ENCODE assay signal across 8 cellular contexts in genomic region chr12:57069522-57069921, GRCh38. TPM values are rescaled to one million over a fixed set of nuclear protein-coding genes. Genes with fewer than 3 reads are reported as not detected.
A peak's percentile ranks its signal among the peaks of the same experiment; 100 is the strongest.
DNase-seq lines count a peak whose midpoint lies in the region; ATAC-seq, FAIRE-seq and TF ChIP-seq lines count a peak whose summit lies in the region.

No MANE protein-coding gene starts in this region.

- CTCF ChIA-PET in mammary epithelial cell (lab: Charles Lee; ENCODE audit: low non-redundant PET): interaction anchor here (0.7 to 1.1 kb wide), 6 partner anchors 9 to 160 kb away, joined by 3 to 12 read pairs (median 4); partner anchors contain the start of genes NEMP1 and SHMT2

- 21% methylated on average over 2 of the region's 3 CpGs for WGBS in mammary epithelial cell (ENCODE audit: low coverage, missing lambda C conversion rate)
- WGBS in smooth muscle cell (ENCODE audit: low lambda C conversion rate): 28% methylated on average over 3 of the region's 3 CpGs

- H3K36me3 ChIP-seq in mammary epithelial cell (ENCODE audit: insufficient read depth, low read length): peaks cover 7% of the 10 kb centered on the region
- no peaks in the 10 kb centered on the region for H3K36me3 ChIP-seq in smooth muscle cell (ENCODE audit: low read depth)

- in situ Hi-C loops in mammary epithelial cell (cut with MboI; ENCODE audit: low sequenced_read_pairs in 2 of 2): loop anchor here (5.0 to 10.0 kb wide), 2 partner anchors 43 to 65 kb away; partner anchors contain the start of genes STAT6 (in 2 of the 2) and ZBTB39 (in 1 of the 2)

- no peaks in the 10 kb centered on the region for H3K27me3 Mint-ChIP-seq in T-helper 1 cell treated with Interleukin-12 subunit alpha and Interleukin-12 subunit beta and Interleukin-4 antibody, amounts not matched to agents 30 μg/mL and 1 μg/mL, for 36 hours (ENCODE audit: low read depth)

- dilution Hi-C loops in mammary epithelial cell (cut with HindIII; ENCODE audit: low sequenced_read_pairs): loop anchor here (5.0 to 10.0 kb wide), 2 partner anchors 73 to 315 kb away; partner anchors contain the start of gene PRIM1

- intact Hi-C loops in mammary epithelial cell (cut with micrococcal nuclease): loop anchor here (1.0 to 5.0 kb wide), 5 partner anchors 24 to 173 kb away; no protein-coding TSS in a partner anchor

- H2AFZ ChIP-seq in mammary epithelial cell (ENCODE audit: low read depth, low read length) (peak overlapping the region; percentile 35), smooth muscle cell (ENCODE audit: low read depth) (peak overlapping the region; percentile 68)

- peaks cover 39% of the 10 kb centered on the region for H3K36me3 Mint-ChIP-seq in T-helper 1 cell treated with Interleukin-12 subunit alpha and Interleukin-12 subunit beta and Interleukin-4 antibody, amounts not matched to agents 30 μg/mL and 1 μg/mL, for 36 hours (ENCODE audit: low read depth)

- H3K4me3 ChIP-seq in mammary epithelial cell (replicated peaks in 1 of 3; ENCODE audit: insufficient read depth in 1 of 3, low read depth in 2 of 3, low read length in 3 of 3) (no peak overlapping the region), smooth muscle cell (no peak overlapping the region)

- TF ChIP-seq CTCF in mammary epithelial cell (conservative IDR thresholded peaks at IDR 0.05 in 1 of 2, IDR thresholded peaks at IDR 0.05 in 1 of 2; ENCODE audit: extremely low read depth in 1 of 2, insufficient read depth in 1 of 2, low read depth in 1 of 2, low read length in 2 of 2) (peak; percentile 83 to 90), smooth muscle cell (IDR thresholded peaks at IDR 0.05; ENCODE audit: borderline replicate concordance, insufficient read depth, poor library complexity, severe bottlenecking) (peak; percentile 84)

- peak; percentile 22 for DNase-seq in NK-92 treated with Interleukin-12 subunit alpha and Interleukin-12 subunit beta, amount 100 ng/mL, for 24 hours (lab: John Stamatoyannopoulos, UW)
- DNase-seq in NK-92 (lab: John Stamatoyannopoulos, UW; ENCODE audit: unreplicated experiment): no peak
- DNase-seq in NCI-H1105 treated with DMSO at 0.1 percent for 48 hours (lab: John Stamatoyannopoulos, UW): peak; percentile 50
- DNase-seq in mammary epithelial cell: peak; percentile 63
- DNase-seq in smooth muscle cell (lab: John Stamatoyannopoulos, UW; ENCODE audit: unreplicated experiment): no peak

- no peaks in the 10 kb centered on the region for H3K9me3 ChIP-seq in mammary epithelial cell (replicated peaks; ENCODE audit: insufficient read depth, low read length)
- no peaks in the 10 kb centered on the region for H3K9me3 ChIP-seq in smooth muscle cell (replicated peaks; ENCODE audit: low read depth)

- peaks cover 12% of the 10 kb centered on the region for H3K9me3 Mint-ChIP-seq in T-helper 1 cell treated with Interleukin-12 subunit alpha and Interleukin-12 subunit beta and Interleukin-4 antibody, amounts not matched to agents 30 μg/mL and 1 μg/mL, for 36 hours

- H3K9ac ChIP-seq in mammary epithelial cell (ENCODE audit: insufficient read depth, low read length) (no peak overlapping the region), smooth muscle cell (ENCODE audit: low read depth) (no peak overlapping the region)

- no peaks in the 10 kb centered on the region for H4K20me1 ChIP-seq in mammary epithelial cell (ENCODE audit: insufficient read depth, low read length)
- no peaks in the 10 kb centered on the region for H4K20me1 ChIP-seq in smooth muscle cell (ENCODE audit: low read depth)

- H3K27me3 ChIP-seq in mammary epithelial cell (ENCODE audit: insufficient read depth, low read length): no peaks in the 10 kb centered on the region
- H3K27me3 ChIP-seq in smooth muscle cell (ENCODE audit: low read depth): no peaks in the 10 kb centered on the region

- H3K27ac Mint-ChIP-seq in T-helper 1 cell treated with Interleukin-12 subunit alpha and Interleukin-12 subunit beta and Interleukin-4 antibody, amounts not matched to agents 30 μg/mL and 1 μg/mL, for 36 hours: peak overlapping the region; percentile 70

- no TSS peak for BruUV-seq in mammary epithelial cell (replicated peaks; lab: Mats Ljungman, UMichigan)

- peaks cover 31% of the 10 kb centered on the region for H3K4me1 Mint-ChIP-seq in T-helper 1 cell treated with Interleukin-12 subunit alpha and Interleukin-12 subunit beta and Interleukin-4 antibody, amounts not matched to agents 30 μg/mL and 1 μg/mL, for 36 hours (ENCODE audit: low read depth)

- H3K4me2 ChIP-seq in mammary epithelial cell (ENCODE audit: insufficient read depth, low read depth, low read length) (no peak overlapping the region), smooth muscle cell (peak overlapping the region; percentile 37)

- no peak overlapping the region for H3K27ac ChIP-seq in mammary epithelial cell (ENCODE audit: insufficient read depth, low read depth, low read length)
- H3K27ac ChIP-seq in smooth muscle cell (ENCODE audit: low read depth): peak overlapping the region; percentile 52

- ATAC-seq in HG02571 (IDR thresholded peaks at IDR 0.05; ENCODE audit: unreplicated experiment): peak; percentile 80

- peak; percentile 88 for FAIRE-seq in islet of Langerhans (lab: Jason Lieb, UNC)

- H3K4me1 ChIP-seq in mammary epithelial cell (ENCODE audit: insufficient read depth, low read length) (peaks cover 9% of the 10 kb centered on the region), smooth muscle cell (ENCODE audit: low read depth) (no peaks in the 10 kb centered on the region)

- peaks cover 3% of the 10 kb centered on the region for H3F3A ChIP-seq in smooth muscle cell (ENCODE audit: low read depth)

- H3K79me2 ChIP-seq in mammary epithelial cell (ENCODE audit: insufficient read depth, low read length) (peaks cover 8% of the 10 kb centered on the region), smooth muscle cell (ENCODE audit: low read depth) (peaks cover 13% of the 10 kb centered on the region)

- peak overlapping the region; percentile 30 for H3K4me3 Mint-ChIP-seq in T-helper 1 cell treated with Interleukin-12 subunit alpha and Interleukin-12 subunit beta and Interleukin-4 antibody, amounts not matched to agents 30 μg/mL and 1 μg/mL, for 36 hours

RNA-seq across cellular contexts. Expression of gene NEMP1, which starts 9.1 kb away (rescaled TPM):
- 10 to 100 TPM in 1 of 2 donors, 1 to 10 TPM in 1; 7.3 to 31.0 TPM for total RNA-seq in mammary epithelial cell
- 11.4 TPM for polyA plus RNA-seq in mammary epithelial cell
- polyA minus RNA-seq in mammary epithelial cell: 22.2 TPM
- total RNA-seq in smooth muscle cell: 8.9 and 12.6 TPM in 2 replicates
- 3.2 and 4.0 TPM in 2 replicates for polyA plus RNA-seq in smooth muscle cell

RNA-seq across cellular contexts. Expression of gene NAB2, which starts 19.4 kb away (rescaled TPM):
- total RNA-seq in mammary epithelial cell (10 to 100 TPM; 33.8 to 35.3 TPM), smooth muscle cell (57.8 and 58.3 TPM in 2 replicates)
- polyA plus RNA-seq in mammary epithelial cell (28.4 TPM), smooth muscle cell (37.9 and 39.7 TPM in 2 replicates)
- 66.6 TPM for polyA minus RNA-seq in mammary epithelial cell

RNA-seq across cellular contexts. Expression of gene MYO1A, which starts 19.6 kb away (rescaled TPM):
- total RNA-seq in mammary epithelial cell: not detected
- polyA plus RNA-seq in mammary epithelial cell: 0.03 TPM
- not detected for polyA minus RNA-seq in mammary epithelial cell
- total RNA-seq in smooth muscle cell: not detected in 2 replicates
- not detected in 2 replicates for polyA plus RNA-seq in smooth muscle cell

RNA-seq across cellular contexts. Expression of gene STAT6, which starts 41.6 kb away (rescaled TPM):
- 100 to 1,000 TPM in 1 of 2 donors, 10 to 100 TPM in 1; 65.3 to 150 TPM for total RNA-seq in mammary epithelial cell
- 170 TPM for polyA plus RNA-seq in mammary epithelial cell
- 136 TPM for polyA minus RNA-seq in mammary epithelial cell
- 39.1 and 56.8 TPM in 2 replicates for total RNA-seq in smooth muscle cell
- polyA plus RNA-seq in smooth muscle cell: 38.7 and 48.5 TPM in 2 replicates

RNA-seq across cellular contexts. Expression of gene TAC3, which starts 53.2 kb away (rescaled TPM):
- total RNA-seq in mammary epithelial cell (not detected), smooth muscle cell (0.90 and 6.3 TPM in 2 replicates)
- polyA plus RNA-seq in mammary epithelial cell (not detected), smooth muscle cell (1.7 and 4.1 TPM in 2 replicates)
- polyA minus RNA-seq in mammary epithelial cell: not detected

Comparison
In these comparisons a context has a peak if more than half of its experiments do, and no peak if none do; other contexts are left out.
1. DNase-seq: peak in NK-92 treated with Interleukin-12 subunit alpha and Interleukin-12 subunit beta, amount 100 ng/mL, for 24 hours (single experiment), NCI-H1105 treated with DMSO at 0.1 percent for 48 hours (single experiment) and mammary epithelial cell (single experiment); none in NK-92 (single experiment) and smooth muscle cell (single experiment).